ENCODE assay signal across 8 cellular contexts in the genomic region with DNA sequence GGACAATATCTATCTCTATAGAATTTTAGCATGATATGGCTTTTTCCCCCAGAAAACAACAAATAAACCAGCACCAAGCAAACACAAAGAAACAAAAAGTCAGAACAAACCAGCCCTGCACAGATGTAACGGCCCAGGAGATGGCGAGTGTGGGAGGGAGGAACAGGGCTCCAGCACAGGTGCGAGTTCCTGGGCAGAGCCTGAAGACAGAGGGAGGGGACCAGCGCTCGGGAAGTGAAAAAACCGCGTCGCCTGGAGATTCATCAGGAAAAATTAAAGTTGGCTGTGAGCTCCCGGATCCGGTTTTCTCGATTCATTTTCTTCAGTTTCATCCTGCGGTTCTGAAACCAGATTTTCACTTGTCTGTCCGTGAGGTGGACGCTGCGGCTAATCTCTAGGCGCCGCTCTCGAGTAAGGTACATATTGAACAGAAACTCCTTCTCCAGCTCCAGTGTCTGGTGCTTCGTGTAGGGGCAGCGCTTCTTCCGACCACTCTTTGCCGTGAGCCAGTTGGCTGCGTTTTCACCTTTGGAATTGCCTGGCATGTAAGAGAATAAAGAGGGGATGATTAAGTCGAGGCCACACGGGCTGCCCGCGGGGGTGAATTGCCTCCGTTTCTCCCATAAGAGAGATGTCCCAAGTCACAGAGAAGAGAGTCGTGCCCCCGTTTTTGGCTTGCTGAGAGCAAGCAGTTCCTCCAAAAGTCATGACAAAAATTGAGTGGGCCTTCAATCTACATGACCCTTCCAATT. TPM values are rescaled to one million over a fixed set of nuclear protein-coding genes. Genes with fewer than 3 reads are reported as not detected.
DNase-seq lines count a peak whose midpoint lies in the region.

No MANE protein-coding gene starts in this region.

- peaks cover 0 to 5% of the 10 kb centered on the region in 2 donors for H3K4me1 ChIP-seq in duodenal mucosa (ENCODE audit: control insufficient read depth in 1 of 2, insufficient read depth in 2 of 2, low read length in 2 of 2)
- H3K4me1 ChIP-seq in skeletal muscle tissue (ENCODE audit: control insufficient read depth in 3 of 3, insufficient read depth in 3 of 3, low read length in 3 of 3): peaks cover 48 to 66% (median 54%) of the 10 kb centered on the region in 3 donors

- H3K27ac ChIP-seq in duodenal mucosa (ENCODE audit: low read depth, low read length): peak overlapping the region; percentile 17
- H3K27ac ChIP-seq in skeletal muscle tissue (ENCODE audit: low read depth, low read length): peak overlapping the region; percentile 84

- H3K4me3 ChIP-seq in duodenal mucosa (ENCODE audit: low read depth in 1 of 2, low read length in 2 of 2): no peak overlapping the region
- peak overlapping the region; percentile 80 to 84 (median 81) for H3K4me3 ChIP-seq in skeletal muscle tissue (ENCODE audit: low read length in 3 of 3)

- DNase-seq in NCI-H748 (lab: John Stamatoyannopoulos, UW; ENCODE audit: unreplicated experiment) (peak; percentile 46), NCI-H748 treated with DMSO at 0.1 percent for 48 hours (lab: John Stamatoyannopoulos, UW) (no peak), NCI-H510A (lab: John Stamatoyannopoulos, UW) (peak; percentile 56), pons (ENCODE audit: low spot score) (no peak), Ammon's horn (ENCODE audit: low spot score) (no peak), 8988T (no peak)

- H3K9ac ChIP-seq in duodenal mucosa (ENCODE audit: low read depth in 1 of 2, low read length in 2 of 2): no peak overlapping the region
- peak overlapping the region; percentile 74 to 97 (median 90) for H3K9ac ChIP-seq in skeletal muscle tissue (ENCODE audit: low read depth in 1 of 3, low read length in 3 of 3)

- H3K9me3 ChIP-seq in duodenal mucosa (ENCODE audit: control insufficient read depth in 1 of 2, low read length in 2 of 2): no peaks in the 10 kb centered on the region
- no peaks in the 10 kb centered on the region for H3K9me3 ChIP-seq in skeletal muscle tissue (ENCODE audit: control insufficient read depth in 3 of 3, low read length in 3 of 3)

- H3K36me3 ChIP-seq in duodenal mucosa (ENCODE audit: control insufficient read depth in 1 of 2, insufficient read depth in 2 of 2, low read length in 2 of 2): no peaks in the 10 kb centered on the region
- no peaks in the 10 kb centered on the region for H3K36me3 ChIP-seq in skeletal muscle tissue (ENCODE audit: control insufficient read depth in 3 of 3, insufficient read depth in 3 of 3, low read length in 3 of 3)

- H3K27me3 ChIP-seq in duodenal mucosa (ENCODE audit: control insufficient read depth in 1 of 2, insufficient read depth in 2 of 2, low read length in 2 of 2) (peaks cover 94 to 98% of the 10 kb centered on the region in 2 donors), skeletal muscle tissue (ENCODE audit: control insufficient read depth in 3 of 3, insufficient read depth in 3 of 3, low read length in 3 of 3) (peaks cover 6 to 20% (median 7%) of the 10 kb centered on the region in 3 donors)

RNA-seq across cellular contexts. Expression of gene HOXA10, which starts 2.3 kb away (rescaled TPM):
- 13.6 TPM for total RNA-seq in skeletal muscle tissue

RNA-seq across cellular contexts. Expression of gene HOXA9, which starts 6.5 kb away (rescaled TPM):
- total RNA-seq in skeletal muscle tissue: 7.8 TPM

RNA-seq across cellular contexts. Expression of gene HOXA11, which starts 13.2 kb away (rescaled TPM):
- 2.1 TPM for total RNA-seq in skeletal muscle tissue

RNA-seq across cellular contexts. Expression of gene HOXA7, which starts 15.3 kb away (rescaled TPM):
- 1.6 TPM for total RNA-seq in skeletal muscle tissue

RNA-seq across cellular contexts. Expression of gene HOXA3, which starts 19.4 kb away (rescaled TPM):
- 3.7 TPM for total RNA-seq in skeletal muscle tissue

Comparison
In these comparisons a context has a peak if more than half of its experiments do, and no peak if none do; other contexts are left out.
1. DNase-seq: peak in NCI-H748 (single experiment) and NCI-H510A (single experiment); none in NCI-H748 treated with DMSO at 0.1 percent for 48 hours (single experiment), pons (single experiment), Ammon's horn (single experiment) and 8988T (single experiment).
2. H3K4me3 ChIP-seq: peak in skeletal muscle tissue (3 of 3); none in duodenal mucosa (0 of 2).
3. H3K9ac ChIP-seq: peak in skeletal muscle tissue (3 of 3); none in duodenal mucosa (0 of 2).